In the genomic region with DNA sequence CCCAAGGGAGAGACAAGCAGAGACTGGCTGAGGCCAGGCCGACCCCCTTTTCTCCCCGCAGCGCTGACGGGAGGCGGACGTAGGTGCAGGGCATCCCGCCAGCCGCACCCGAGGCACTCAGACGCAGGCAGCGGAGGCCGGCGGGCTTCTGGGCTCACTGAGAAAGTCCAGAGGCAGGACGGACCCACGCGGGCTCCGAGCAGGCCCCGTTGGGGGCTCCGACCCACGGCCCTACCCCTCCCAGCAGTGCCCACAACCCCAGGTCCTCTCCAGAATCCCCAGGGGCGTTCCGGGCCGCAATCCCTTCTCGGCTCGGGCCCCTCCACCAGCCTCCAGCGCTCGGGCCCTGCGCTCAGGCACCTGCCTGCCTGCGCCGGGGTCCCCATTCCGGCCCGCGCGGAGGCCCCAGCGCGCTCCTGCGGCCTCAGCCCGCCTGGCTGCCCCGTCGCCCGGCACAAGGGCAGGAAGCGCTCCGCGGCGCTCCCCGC, we compare ENCODE assay signal across 1 cellular context.
TF ChIP-seq lines count a peak whose summit lies in the region.

No MANE protein-coding gene starts in this region.

TF ChIP-seq in IMR-90, 13 proteins besides CTCF, POLR2A, EP300 and RAD21 (continued from another document):
- TF ChIP-seq, protein P1, sequence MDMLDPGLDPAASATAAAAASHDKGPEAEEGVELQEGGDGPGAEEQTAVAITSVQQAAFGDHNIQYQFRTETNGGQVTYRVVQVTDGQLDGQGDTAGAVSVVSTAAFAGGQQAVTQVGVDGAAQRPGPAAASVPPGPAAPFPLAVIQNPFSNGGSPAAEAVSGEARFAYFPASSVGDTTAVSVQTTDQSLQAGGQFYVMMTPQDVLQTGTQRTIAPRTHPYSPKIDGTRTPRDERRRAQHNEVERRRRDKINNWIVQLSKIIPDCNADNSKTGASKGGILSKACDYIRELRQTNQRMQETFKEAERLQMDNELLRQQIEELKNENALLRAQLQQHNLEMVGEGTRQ (IDR thresholded peaks at IDR 0.05; ENCODE audit: low read depth, low read length): no peak
- TF ChIP-seq MAZ (IDR thresholded peaks at IDR 0.05; ENCODE audit: borderline replicate concordance, low read depth, low read length): no peak
- no peak for TF ChIP-seq BHLHE40 (IDR thresholded peaks at IDR 0.05; ENCODE audit: low read depth, low read length)
- TF ChIP-seq CHD1 (IDR thresholded peaks at IDR 0.05; ENCODE audit: low read depth, low read length): no peak
- TF ChIP-seq, protein P2, sequence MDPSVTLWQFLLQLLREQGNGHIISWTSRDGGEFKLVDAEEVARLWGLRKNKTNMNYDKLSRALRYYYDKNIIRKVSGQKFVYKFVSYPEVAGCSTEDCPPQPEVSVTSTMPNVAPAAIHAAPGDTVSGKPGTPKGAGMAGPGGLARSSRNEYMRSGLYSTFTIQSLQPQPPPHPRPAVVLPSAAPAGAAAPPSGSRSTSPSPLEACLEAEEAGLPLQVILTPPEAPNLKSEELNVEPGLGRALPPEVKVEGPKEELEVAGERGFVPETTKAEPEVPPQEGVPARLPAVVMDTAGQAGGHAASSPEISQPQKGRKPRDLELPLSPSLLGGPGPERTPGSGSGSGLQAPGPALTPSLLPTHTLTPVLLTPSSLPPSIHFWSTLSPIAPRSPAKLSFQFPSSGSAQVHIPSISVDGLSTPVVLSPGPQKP (IDR thresholded peaks at IDR 0.05; ENCODE audit: borderline replicate concordance, low read depth, low read length): no peak
- no peak for TF ChIP-seq MAFK (IDR thresholded peaks at IDR 0.05; ENCODE audit: low read depth, low read length)
- no peak for TF ChIP-seq RCOR1 (IDR thresholded peaks at IDR 0.05; ENCODE audit: insufficient replicate concordance, low read length)
- no peak for TF ChIP-seq NFE2L2 (IDR thresholded peaks at IDR 0.05; ENCODE audit: low read depth, low read length)
- no peak for TF ChIP-seq FOS (IDR thresholded peaks at IDR 0.05; ENCODE audit: low read depth, low read length)
